In genomic region chr10:93352638-93353383, GRCh38 we compare ENCODE assay signal across 10 cellular contexts.
DNase-seq lines count a peak whose midpoint lies in the region; ATAC-seq and TF ChIP-seq lines count a peak whose summit lies in the region.
"Had no signal": no experiment of that assay in that cellular context is flagged by ENCODE, and none has a peak within 500 bp of the region (broad histone marks: within the 10 kb centered on the region; RNA-seq: fewer than 3 reads in every experiment).

No MANE protein-coding gene starts in this region.

- no peak overlapping the region for H3K4me2 ChIP-seq in Karpas-422 (ENCODE audit: low read depth, low read length, poor library complexity, severe bottlenecking)
- H3K4me2 ChIP-seq: BLaER1 had no signal

- no peaks in the 10 kb centered on the region for H3K27me3 ChIP-seq in Karpas-422 (ENCODE audit: low read length)
- H3K27me3 ChIP-seq in WERI-Rb-1 (ENCODE audit: insufficient read depth, low read depth, severe bottlenecking): no peaks in the 10 kb centered on the region
- H3K27me3 ChIP-seq: BLaER1 had no signal

- H3K79me2 ChIP-seq in Karpas-422 (ENCODE audit: low read length): no peaks in the 10 kb centered on the region

- H3K4me1 ChIP-seq in Karpas-422 (ENCODE audit: low read length): no peaks in the 10 kb centered on the region

- H3K9me3 Mint-ChIP-seq in type B pancreatic cell: peaks cover 3% of the 10 kb centered on the region

- H3K27ac Mint-ChIP-seq in type B pancreatic cell: no peak overlapping the region

- H3K36me3 ChIP-seq in Karpas-422 (ENCODE audit: insufficient read depth, low read length) (no peaks in the 10 kb centered on the region), WERI-Rb-1 (no peaks in the 10 kb centered on the region)
- H3K36me3 ChIP-seq: BLaER1 had no signal

- H3K9me2 ChIP-seq in Karpas-422 (replicated peaks; ENCODE audit: insufficient read depth, low read length): no peaks in the 10 kb centered on the region

- H3K36me3 Mint-ChIP-seq in type B pancreatic cell: peaks cover 3% of the 10 kb centered on the region

- peaks cover 7% of the 10 kb centered on the region for H3K4me1 Mint-ChIP-seq in type B pancreatic cell (ENCODE audit: unreplicated experiment)

- no peak for ATAC-seq in GM21390 (IDR thresholded peaks at IDR 0.05; ENCODE audit: unreplicated experiment)

- no peak overlapping the region for H3K9ac ChIP-seq in Karpas-422 (ENCODE audit: low read length)
- H3K9ac ChIP-seq: BLaER1 had no signal

- TF ChIP-seq CTCF in WERI-Rb-1 (IDR thresholded peaks at IDR 0.05; ENCODE audit: low read depth, low read length) (peak; percentile 7; the same call in 1 of the 2 replicates), type B pancreatic cell (conservative IDR thresholded peaks at IDR 0.05) (peak; percentile 89)

- H3K9me3 ChIP-seq in Karpas-422 (ENCODE audit: low read length) (no peaks in the 10 kb centered on the region), WERI-Rb-1 (ENCODE audit: severe bottlenecking) (no peaks in the 10 kb centered on the region)
- H3K9me3 ChIP-seq: BLaER1 had no signal

- H4K20me1 ChIP-seq in Karpas-422 (ENCODE audit: insufficient read depth, low read depth, low read length): no peaks in the 10 kb centered on the region
- H4K20me1 ChIP-seq: BLaER1 had no signal

- H3K4me3 ChIP-seq in Karpas-422 (ENCODE audit: low read length): no peak overlapping the region
- no peak overlapping the region for H3K4me3 ChIP-seq in WERI-Rb-1 (ENCODE audit: low read depth, low read length)
- H3K4me3 ChIP-seq: BLaER1, skin epidermis had no signal

- H2AFZ ChIP-seq in Karpas-422 (ENCODE audit: low read length): no peak overlapping the region

- H3K27ac ChIP-seq in Karpas-422 (ENCODE audit: low read length) (no peak overlapping the region), WERI-Rb-1 (no peak overlapping the region)
- H3K27ac ChIP-seq: BLaER1, skin epidermis had no signal

- DNase-seq in DMS153 treated with DMSO at 0.1 percent for 48 hours (lab: John Stamatoyannopoulos, UW; ENCODE audit: unreplicated experiment): peak; percentile 23
- no peak for DNase-seq in DMS153 (lab: John Stamatoyannopoulos, UW)
- peak; percentile 69 for DNase-seq in Karpas-422
- DNase-seq in WERI-Rb-1: no peak
- peak; percentile 66 for DNase-seq in iPS-NIHi11 (ENCODE audit: low spot score)
- DNase-seq in type B pancreatic cell (ENCODE audit: extremely low spot score, unreplicated experiment): no peak
- no peak for DNase-seq in stimulated activated CD4-positive, alpha-beta T cell treated with anti-CD3 and anti-CD28 coated beads, Interleukin-15, amount 100 ng/mL, for 24 hours

- H3K4me3 Mint-ChIP-seq in type B pancreatic cell: no peak overlapping the region

- H3K27me3 Mint-ChIP-seq in type B pancreatic cell: no peaks in the 10 kb centered on the region

Comparison
In these comparisons a context has a peak if more than half of its experiments do, and no peak if none do; other contexts are left out.
1. DNase-seq: peak in DMS153 treated with DMSO at 0.1 percent for 48 hours (single experiment), Karpas-422 (single experiment) and iPS-NIHi11 (single experiment); none in DMS153 (single experiment), WERI-Rb-1 (single experiment), type B pancreatic cell (single experiment) and stimulated activated CD4-positive, alpha-beta T cell treated with anti-CD3 and anti-CD28 coated beads, Interleukin-15, amount 100 ng/mL, for 24 hours (single experiment).